ENCODE assay signal across 19 cellular contexts in the genomic region with DNA sequence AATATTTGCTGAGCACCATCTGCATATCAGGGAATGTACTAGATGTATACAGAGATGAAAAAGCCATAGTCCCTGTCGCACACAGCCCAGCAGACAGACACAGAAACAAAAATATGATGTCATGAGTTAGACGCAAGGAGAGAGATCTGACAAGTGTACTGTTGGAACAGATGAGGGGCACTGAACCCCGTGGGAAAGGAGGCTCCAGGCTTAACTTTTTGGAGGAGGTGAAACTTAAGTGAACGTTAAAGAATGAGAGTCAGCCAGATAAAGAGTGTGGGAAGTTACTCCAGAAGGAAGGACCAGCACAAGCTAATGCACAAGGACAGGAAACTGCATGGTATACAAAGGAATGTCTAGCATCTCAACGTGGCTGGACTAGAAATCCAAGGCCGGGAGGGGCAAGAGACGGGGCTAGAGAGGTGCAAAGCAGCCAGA. TPM values are rescaled to one million over a fixed set of nuclear protein-coding genes. Genes with fewer than 3 reads are reported as not detected.
DNase-seq lines count a peak whose midpoint lies in the region; ATAC-seq and TF ChIP-seq lines count a peak whose summit lies in the region.
"Had no signal": no experiment of that assay in that cellular context is flagged by ENCODE, and none has a peak within 500 bp of the region (broad histone marks: within the 10 kb centered on the region; RNA-seq: fewer than 3 reads in every experiment).

No MANE protein-coding gene starts in this region.

- no peaks in the 10 kb centered on the region for H3K27me3 ChIP-seq in SJSA1 (replicated peaks)
- H3K27me3 ChIP-seq: Peyer's patch had no signal

- H3K9me3 Mint-ChIP-seq in osteocyte (ENCODE audit: unreplicated experiment): no peaks in the 10 kb centered on the region
- H3K9me3 Mint-ChIP-seq: activated CD4-positive, alpha-beta T cell treated with anti-CD3 and anti-CD28 coated beads, Interleukin-2, amount 10 ng/mL, durations not matched to agents 24 days and 14 days; stimulated activated memory B cell treated with anti-CD40 and anti-IgM and Interleukin-4, amounts not matched to agents 10 μg/mL and 1 μg/mL and 100 μg/mL, for 72 hours; T-helper 1 cell treated with Interleukin-12 subunit alpha and Interleukin-12 subunit beta and Interleukin-4 antibody, amounts not matched to agents 30 μg/mL and 1 μg/mL, for 36 hours had no signal

- H3K27me3 Mint-ChIP-seq in osteocyte (ENCODE audit: unreplicated experiment): no peaks in the 10 kb centered on the region

- TF ChIP-seq CTCF in fibroblast of mammary gland (conservative IDR thresholded peaks at IDR 0.05; ENCODE audit: control insufficient read depth, insufficient read depth, low read depth, low read length) (no peak), osteocyte (IDR thresholded peaks at IDR 0.05) (no peak)

- H3K36me3 ChIP-seq in SJSA1: peaks cover 20% of the 10 kb centered on the region
- H3K36me3 ChIP-seq: BLaER1, Peyer's patch had no signal

- H3K4me1 Mint-ChIP-seq in osteocyte (ENCODE audit: unreplicated experiment): peaks cover 34% of the 10 kb centered on the region

- H3K27ac ChIP-seq in SJSA1: peak overlapping the region; percentile 6; the same call in 1 of the 2 replicates
- H3K27ac ChIP-seq: BLaER1, Peyer's patch had no signal

- no peaks in the 10 kb centered on the region for H3K9me3 ChIP-seq in SJSA1 (replicated peaks)
- H3K9me3 ChIP-seq: BLaER1, Peyer's patch had no signal

- peak overlapping the region; percentile 6 for H3K4me3 Mint-ChIP-seq in osteocyte (ENCODE audit: unreplicated experiment)
- H3K4me3 Mint-ChIP-seq: activated CD4-positive, alpha-beta T cell treated with anti-CD3 and anti-CD28 coated beads, Interleukin-2, amount 10 ng/mL, durations not matched to agents 24 days and 14 days; stimulated activated memory B cell treated with anti-CD40 and anti-IgM and Interleukin-4, amounts not matched to agents 10 μg/mL and 1 μg/mL and 100 μg/mL, for 72 hours; T-helper 1 cell treated with Interleukin-12 subunit alpha and Interleukin-12 subunit beta and Interleukin-4 antibody, amounts not matched to agents 30 μg/mL and 1 μg/mL, for 36 hours had no signal

- peaks cover 42% of the 10 kb centered on the region for H3K4me1 ChIP-seq in SJSA1 (replicated peaks)

- H3K4me3 ChIP-seq in SJSA1: no peak overlapping the region
- H3K4me3 ChIP-seq in fibroblast of mammary gland (ENCODE audit: control insufficient read depth, low read depth, low read length): no peak overlapping the region
- H3K4me3 ChIP-seq: BLaER1, Peyer's patch had no signal

- peak overlapping the region; percentile 80 for H3K27ac Mint-ChIP-seq in osteocyte (ENCODE audit: unreplicated experiment)
- H3K27ac Mint-ChIP-seq: activated CD4-positive, alpha-beta T cell treated with anti-CD3 and anti-CD28 coated beads, Interleukin-2, amount 10 ng/mL, durations not matched to agents 24 days and 14 days; stimulated activated memory B cell treated with anti-CD40 and anti-IgM and Interleukin-4, amounts not matched to agents 10 μg/mL and 1 μg/mL and 100 μg/mL, for 72 hours; T-helper 1 cell treated with Interleukin-12 subunit alpha and Interleukin-12 subunit beta and Interleukin-4 antibody, amounts not matched to agents 30 μg/mL and 1 μg/mL, for 36 hours had no signal

- DNase-seq in Daoy (ENCODE audit: low read depth) (peak; percentile 65), SJSA1 (ENCODE audit: low read depth in 1 of 2, low spot score in 2 of 2) (no peak), fibroblast of mammary gland (ENCODE audit: low read depth) (peak; percentile 34), osteocyte (ENCODE audit: extremely low spot score, unreplicated experiment) (no peak), NCI-H1694 (lab: John Stamatoyannopoulos, UW) (no peak)
- no peak for DNase-seq in central memory CD4-positive, alpha-beta T cell
- DNase-seq in NK-92 treated with Interleukin-12 subunit alpha and Interleukin-12 subunit beta, amount 100 ng/mL, for 24 hours (lab: John Stamatoyannopoulos, UW): no peak
- DNase-seq: activated CD4-positive, alpha-beta T cell treated with anti-CD3 and anti-CD28 coated beads, Interleukin-2, amount 10 ng/mL, durations not matched to agents 24 days and 14 days; cerebellar nuclear complex; DMS79 treated with DMSO at 0.1 percent for 48 hours; Karpas-422; NCI-H187; NCI-H524 treated with DMSO at 0.1 percent for 48 hours; Peyer's patch; stimulated activated CD4-positive, alpha-beta T cell treated with anti-CD3 and anti-CD28 coated beads, Interleukin-4, amount 100 ng/mL, for 1 hour had no signal

- no peak for ATAC-seq in GM18502 (IDR thresholded peaks at IDR 0.05; ENCODE audit: poor library complexity, unreplicated experiment)
- ATAC-seq: stimulated activated memory B cell treated with anti-CD40 and anti-IgM and Interleukin-4, amounts not matched to agents 10 μg/mL and 1 μg/mL and 100 μg/mL, for 72 hours had no signal

- H3K36me3 Mint-ChIP-seq in osteocyte (ENCODE audit: unreplicated experiment): no peaks in the 10 kb centered on the region
- H3K36me3 Mint-ChIP-seq: stimulated activated memory B cell treated with anti-CD40 and anti-IgM and Interleukin-4, amounts not matched to agents 10 μg/mL and 1 μg/mL and 100 μg/mL, for 72 hours had no signal

RNA-seq across cellular contexts. Expression of gene ACTN1, which starts 2.5 kb away (rescaled TPM):
- total RNA-seq in Daoy (2014; rRNA removed; shearing (Covaris generic)): 317 and 318 TPM in 2 replicates
- total RNA-seq in SJSA1 (2014; rRNA removed; shearing (Covaris generic)): 262 and 370 TPM in 2 replicates
- 371 and 380 TPM in 2 replicates for total RNA-seq in osteocyte

Comparison
In these comparisons a context has a peak if more than half of its experiments do, and no peak if none do; other contexts are left out.
1. DNase-seq: peak in Daoy (single experiment) and fibroblast of mammary gland (single experiment); none in SJSA1 (0 of 2), osteocyte (single experiment), NCI-H1694 (single experiment), central memory CD4-positive, alpha-beta T cell (single experiment) and NK-92 treated with Interleukin-12 subunit alpha and Interleukin-12 subunit beta, amount 100 ng/mL, for 24 hours (single experiment).